7 cellular contexts compared by ENCODE assay signal in genomic region chr5:111680737-111681413, GRCh38.
DNase-seq lines count a peak whose midpoint lies in the region; ATAC-seq and TF ChIP-seq lines count a peak whose summit lies in the region.

No MANE protein-coding gene starts in this region.

- peaks cover 33% of the 10 kb centered on the region for H3K4me1 ChIP-seq in adipocyte (ENCODE audit: control insufficient read depth, insufficient read depth, low read length)
- peaks cover 11 to 15% (median 14%) of the 10 kb centered on the region in 4 donors for H3K4me1 ChIP-seq in upper lobe of left lung

- H3K27me3 ChIP-seq in adipocyte (replicated peaks; ENCODE audit: control insufficient read depth, insufficient read depth, low read length) (no peaks in the 10 kb centered on the region), upper lobe of left lung (no peaks in the 10 kb centered on the region)

- WGBS in upper lobe of left lung, 2 donors = 17 to 23% methylated on average over 6 of the region's 6 CpGs

- ATAC-seq in upper lobe of left lung (ENCODE audit: low FRiP score in 2 of 2) = peak; percentile 47 to 75
- no peak for ATAC-seq in stimulated activated naive B cell treated with anti-CD40 and anti-IgM and Interleukin-4, amounts not matched to agents 10 μg/mL and 1 μg/mL and 100 μg/mL, for 72 hours (replicated peaks)
- no peak for ATAC-seq in GM21529 (IDR thresholded peaks at IDR 0.05; ENCODE audit: unreplicated experiment)

- H3K9me3 ChIP-seq in adipocyte (ENCODE audit: control insufficient read depth, low read length) = no peaks in the 10 kb centered on the region
- H3K9me3 ChIP-seq in upper lobe of left lung = no peaks in the 10 kb centered on the region

- peak overlapping the region in 3 of 4 donors; percentile 30 to 42 (median 32) for H3K27ac ChIP-seq in upper lobe of left lung

- TF ChIP-seq CTCF in LNCaP clone FGC (IDR thresholded peaks at IDR 0.05; ENCODE audit: control insufficient read depth, extremely low read depth, insufficient read depth) (no peak), upper lobe of left lung (IDR thresholded peaks at IDR 0.05) (no peak)

- no peak for TF ChIP-seq POLR2A in upper lobe of left lung (IDR thresholded peaks at IDR 0.05)

- H3K9me3 Mint-ChIP-seq in stimulated activated naive B cell treated with anti-CD40 and anti-IgM and Interleukin-4, amounts not matched to agents 10 μg/mL and 1 μg/mL and 100 μg/mL, for 72 hours = no peaks in the 10 kb centered on the region

- no peaks in the 10 kb centered on the region for H3K27me3 Mint-ChIP-seq in stimulated activated naive B cell treated with anti-CD40 and anti-IgM and Interleukin-4, amounts not matched to agents 10 μg/mL and 1 μg/mL and 100 μg/mL, for 72 hours

- no peaks in the 10 kb centered on the region for H3K4me1 Mint-ChIP-seq in stimulated activated naive B cell treated with anti-CD40 and anti-IgM and Interleukin-4, amounts not matched to agents 10 μg/mL and 1 μg/mL and 100 μg/mL, for 72 hours

- H3K36me3 Mint-ChIP-seq in stimulated activated naive B cell treated with anti-CD40 and anti-IgM and Interleukin-4, amounts not matched to agents 10 μg/mL and 1 μg/mL and 100 μg/mL, for 72 hours = no peaks in the 10 kb centered on the region

- H3K36me3 ChIP-seq in adipocyte (ENCODE audit: control insufficient read depth, insufficient read depth, low read length, severe bottlenecking) (no peaks in the 10 kb centered on the region), upper lobe of left lung (no peaks in the 10 kb centered on the region)

- no peak overlapping the region for H3K4me3 ChIP-seq in LNCaP clone FGC (ENCODE audit: low read depth, low read length)
- peak overlapping the region; percentile 46 for H3K4me3 ChIP-seq in adipocyte (ENCODE audit: low read length)
- no peak overlapping the region for H3K4me3 ChIP-seq in upper lobe of left lung

- DNase-seq in LNCaP clone FGC (ENCODE audit: low read depth) (peak; percentile 40), adipocyte (ENCODE audit: low read depth) (peak; percentile 97), kidney tubule cell (ENCODE audit: low spot score) (peak; percentile 93), upper lobe of left lung (peak in 1 of 2 donors; percentile 47), NCI-H345 treated with DMSO at 0.1 percent for 48 hours (lab: John Stamatoyannopoulos, UW; ENCODE audit: unreplicated experiment) (no peak)
- no peak for DNase-seq in stimulated activated naive B cell treated with anti-CD40 and anti-IgM and Interleukin-4, amounts not matched to agents 10 μg/mL and 1 μg/mL and 100 μg/mL, for 72 hours

- no peak overlapping the region for H3K27ac Mint-ChIP-seq in stimulated activated naive B cell treated with anti-CD40 and anti-IgM and Interleukin-4, amounts not matched to agents 10 μg/mL and 1 μg/mL and 100 μg/mL, for 72 hours

- TF ChIP-seq EP300 in upper lobe of left lung (IDR thresholded peaks at IDR 0.05) = no peak

- no peak overlapping the region for H3K4me3 Mint-ChIP-seq in stimulated activated naive B cell treated with anti-CD40 and anti-IgM and Interleukin-4, amounts not matched to agents 10 μg/mL and 1 μg/mL and 100 μg/mL, for 72 hours

- peak overlapping the region; percentile 19 for H3K9ac ChIP-seq in adipocyte (ENCODE audit: low read length)

Comparison
In these comparisons a context has a peak if more than half of its experiments do, and no peak if none do; other contexts are left out.
1. DNase-seq: peak in LNCaP clone FGC (single experiment), adipocyte (single experiment) and kidney tubule cell (single experiment); none in stimulated activated naive B cell treated with anti-CD40 and anti-IgM and Interleukin-4, amounts not matched to agents 10 μg/mL and 1 μg/mL and 100 μg/mL, for 72 hours (single experiment) and NCI-H345 treated with DMSO at 0.1 percent for 48 hours (single experiment).
2. ATAC-seq: peak in upper lobe of left lung (2 of 2); none in stimulated activated naive B cell treated with anti-CD40 and anti-IgM and Interleukin-4, amounts not matched to agents 10 μg/mL and 1 μg/mL and 100 μg/mL, for 72 hours (0 of 2) and GM21529 (single experiment).